21 cellular contexts compared by ENCODE assay signal in genomic region chr20:29740601-29740950, GRCh38.
"Had no signal": no experiment of that assay in that cellular context is flagged by ENCODE, and none has a peak within 500 bp of the region (broad histone marks: within the 10 kb centered on the region; RNA-seq: fewer than 3 reads in every experiment).

No MANE protein-coding gene starts in this region.

- H3K4me3 ChIP-seq: colonic mucosa, esophagus squamous epithelium, left ventricle myocardium inferior, psoas muscle, right lobe of liver, thoracic aorta, transverse colon had no signal

- DNase-seq: colonic mucosa; dermis blood vessel endothelial cell; esophagus squamous epithelium; foreskin keratinocyte; immature natural killer cell; left cardiac atrium; left ventricle myocardium inferior; mammary epithelial cell; naive thymus-derived CD4-positive, alpha-beta T cell; nephron progenitor cell; retina; stimulated activated CD4-positive, alpha-beta T cell treated with anti-CD3 and anti-CD28 coated beads, Interleukin-4, amount 100 ng/mL, for 24 hours; stimulated activated naive B cell treated with anti-CD40 and anti-IgM and Interleukin-4, amounts not matched to agents 10 μg/mL and 1 μg/mL and 100 μg/mL, for 72 hours; stimulated activated naive CD8-positive, alpha-beta T cell treated with anti-CD3 and anti-CD28 coated beads, Interleukin-15, amount 100 ng/mL, for 72 hours; substantia nigra; transverse colon had no signal

- H3K36me3 ChIP-seq: colonic mucosa, esophagus squamous epithelium, left ventricle myocardium inferior, right lobe of liver, thoracic aorta, transverse colon had no signal

- H3K27me3 ChIP-seq: colonic mucosa, foreskin keratinocyte, right lobe of liver had no signal

- ATAC-seq: foreskin keratinocyte; left cardiac atrium; naive thymus-derived CD4-positive, alpha-beta T cell; stimulated activated naive B cell treated with anti-CD40 and anti-IgM and Interleukin-4, amounts not matched to agents 10 μg/mL and 1 μg/mL and 100 μg/mL, for 72 hours had no signal

- H3K9me3 ChIP-seq: colonic mucosa, right lobe of liver, thoracic aorta had no signal

- H3K4me1 ChIP-seq: colonic mucosa, esophagus squamous epithelium, foreskin keratinocyte, left ventricle myocardium inferior, parathyroid adenoma, psoas muscle, right lobe of liver, transverse colon had no signal

- H3K27ac ChIP-seq: colonic mucosa, esophagus squamous epithelium, foreskin keratinocyte, left ventricle myocardium inferior, parathyroid adenoma, psoas muscle, right lobe of liver, thoracic aorta, transverse colon had no signal

- FAIRE-seq: keratinocyte had no signal
